ENCODE assay signal across 10 cellular contexts in genomic region chr2:216188956-216189355, GRCh38.
DNase-seq lines count a peak whose midpoint lies in the region; ATAC-seq and TF ChIP-seq lines count a peak whose summit lies in the region.
"Had no signal": no experiment of that assay in that cellular context is flagged by ENCODE, and none has a peak within 500 bp of the region (broad histone marks: within the 10 kb centered on the region; RNA-seq: fewer than 3 reads in every experiment).

No MANE protein-coding gene starts in this region.

- H2AFZ ChIP-seq in ACC112 (ENCODE audit: low read length, unreplicated experiment) = no peak overlapping the region

- H3K4me1 Mint-ChIP-seq in brain = peaks cover 61% of the 10 kb centered on the region

- peaks cover 38% of the 10 kb centered on the region for H3K4me1 ChIP-seq in ACC112 (ENCODE audit: control insufficient read depth, insufficient read depth, low read length, unreplicated experiment)
- peaks cover 0 to 40% (median 9%) of the 10 kb centered on the region in 4 donors for H3K4me1 ChIP-seq in right lobe of liver
- H3K4me1 ChIP-seq in body of pancreas = peaks cover 20% of the 10 kb centered on the region

- peak; percentile 42 to 54 (median 48) for ATAC-seq in right lobe of liver
- no peak for ATAC-seq in GM18907 (IDR thresholded peaks at IDR 0.05; ENCODE audit: unreplicated experiment)
- no peak for ATAC-seq in body of pancreas

- H3K79me2 ChIP-seq in ACC112 (ENCODE audit: control insufficient read depth, insufficient read depth, low read length, unreplicated experiment) = peaks cover 35% of the 10 kb centered on the region

- H3K27me3 ChIP-seq in ACC112 (ENCODE audit: insufficient read depth, low read length) (no peaks in the 10 kb centered on the region), right lobe of liver (no peaks in the 10 kb centered on the region), body of pancreas (no peaks in the 10 kb centered on the region)
- H3K27me3 ChIP-seq: BLaER1 had no signal

- peaks cover 24% of the 10 kb centered on the region for H3K36me3 ChIP-seq in ACC112 (ENCODE audit: insufficient read depth, low read length)
- H3K36me3 ChIP-seq in right lobe of liver = peaks cover 0 to 34% (median 11%) of the 10 kb centered on the region in 4 donors
- H3K36me3 ChIP-seq in body of pancreas (replicated peaks in 1 of 2; ENCODE audit: insufficient read depth in 1 of 2, low read depth in 2 of 2) = peaks cover 0 to 14% of the 10 kb centered on the region in 2 donors

- peaks cover 50% of the 10 kb centered on the region for H3K36me3 Mint-ChIP-seq in brain

- H3K27ac ChIP-seq in ACC112 (ENCODE audit: low read depth, low read length) (peak overlapping the region; percentile 49), right lobe of liver (peak overlapping the region in 2 of 3 donors; percentile 50 to 64), body of pancreas (peak overlapping the region in 1 of 4 donors; percentile 9)
- H3K27ac ChIP-seq: BLaER1 had no signal

- peak overlapping the region; percentile 37 to 92 (median 81) for H3K27ac Mint-ChIP-seq in brain

- TF ChIP-seq POLR2A in right lobe of liver (IDR thresholded peaks at IDR 0.05) (no peak), body of pancreas (IDR thresholded peaks at IDR 0.05) (no peak)

- H3K9me3 ChIP-seq in right lobe of liver (no peaks in the 10 kb centered on the region), body of pancreas (no peaks in the 10 kb centered on the region)
- H3K9me3 ChIP-seq: BLaER1 had no signal

- DNase-seq in HS-5 (ENCODE audit: low read depth) = peak; percentile 20
- no peak for DNase-seq in right lobe of liver
- no peak for DNase-seq in DMS53 treated with DMSO at 0.1 percent for 48 hours (lab: John Stamatoyannopoulos, UW; ENCODE audit: unreplicated experiment)
- DNase-seq in body of pancreas = no peak
- DNase-seq in NCI-H446 (lab: John Stamatoyannopoulos, UW) = no peak
- DNase-seq: occipital lobe had no signal

- no peaks in the 10 kb centered on the region for H3K9me3 Mint-ChIP-seq in brain

- peak overlapping the region in 2 of 5 experiments; percentile 12 to 29 for H3K4me3 Mint-ChIP-seq in brain

- intact Hi-C loops in right lobe of liver (cut with DNase I) (no loop called here), body of pancreas (cut with DNase I) (no loop called here)

- H3K27me3 Mint-ChIP-seq in brain = no peaks in the 10 kb centered on the region

- no peak for TF ChIP-seq CTCF in brain (conservative IDR thresholded peaks at IDR 0.05)
- no peak for TF ChIP-seq CTCF in right lobe of liver (IDR thresholded peaks at IDR 0.05)
- TF ChIP-seq CTCF in body of pancreas (IDR thresholded peaks at IDR 0.05) = no peak

- 31% methylated on average over 2 of the region's 2 CpGs for WGBS in right lobe of liver (ENCODE audit: insufficient coverage, low coverage, low lambda C conversion rate, missing lambda C conversion rate)
- WGBS in body of pancreas, 2 donors = 58 to 61% methylated on average over 2 of the region's 2 CpGs

- H3K4me3 ChIP-seq in ACC112 (ENCODE audit: low read depth, low read length) = peak overlapping the region; percentile 20; the same call in 1 of the 2 replicates
- no peak overlapping the region for H3K4me3 ChIP-seq in right lobe of liver
- H3K4me3 ChIP-seq in body of pancreas = no peak overlapping the region
- H3K4me3 ChIP-seq: BLaER1 had no signal

Comparison
In these comparisons a context has a peak if more than half of its experiments do, and no peak if none do; other contexts are left out.
1. ATAC-seq: peak in right lobe of liver (4 of 4); none in GM18907 (single experiment) and body of pancreas (single experiment).